8 cellular contexts compared by ENCODE assay signal in genomic region chr1:148952253-148952937, GRCh38.
DNase-seq lines count a peak whose midpoint lies in the region; ATAC-seq and TF ChIP-seq lines count a peak whose summit lies in the region.
"Not testable (repeated sequence)": the region's sequence is repeated elsewhere in the genome, so short reads cannot be mapped to it uniquely, and the experiment has no call there.

No MANE protein-coding gene starts in this region.

- peaks cover 16% of the 10 kb centered on the region for H3K4me1 Mint-ChIP-seq in CD14-positive monocyte
- peaks cover 2 to 23% (median 12%) of the 10 kb centered on the region in 4 donors for H3K4me1 Mint-ChIP-seq in naive thymus-derived CD8-positive, alpha-beta T cell

- intact Hi-C loops in CD14-positive monocyte (cut with micrococcal nuclease), result not testable (repeated sequence)

- ATAC-seq in GM21381 (IDR thresholded peaks at IDR 0.05; ENCODE audit: unreplicated experiment), result peak; percentile 55
- peak; percentile 81 for ATAC-seq in HG03159 (IDR thresholded peaks at IDR 0.05; ENCODE audit: unreplicated experiment)
- ATAC-seq in naive thymus-derived CD8-positive, alpha-beta T cell, result peak; percentile 66 to 73

- H3K36me3 Mint-ChIP-seq in CD14-positive monocyte; naive thymus-derived CD8-positive, alpha-beta T cell: not testable (repeated sequence)

- POLR2A ChIA-PET in naive thymus-derived CD8-positive, alpha-beta T cell (lab: Charles Lee), result not testable (repeated sequence)

- peak overlapping the region; percentile 84 to 90 for H3K4me3 Mint-ChIP-seq in CD14-positive monocyte
- H3K4me3 Mint-ChIP-seq in naive thymus-derived CD8-positive, alpha-beta T cell, result peak overlapping the region; percentile 78 to 92 (median 88)

- not testable (repeated sequence) for H3K27me3 Mint-ChIP-seq in CD14-positive monocyte (ENCODE audit: low read depth in 3 of 3); naive thymus-derived CD8-positive, alpha-beta T cell

- TF ChIP-seq CTCF in CD14-positive monocyte (IDR thresholded peaks at IDR 0.05); fibroblast of the aortic adventitia (IDR thresholded peaks at IDR 0.05; ENCODE audit: insufficient read depth, low read length): not testable (repeated sequence)

- DNase-seq in CD14-positive monocyte (ENCODE audit: low spot score) (peak; percentile 45), T-helper 2 cell (peak in 4 of 5 experiments; percentile 30 to 67 (median 52))
- DNase-seq in activated naive CD4-positive, alpha-beta T cell treated with anti-CD3 and anti-CD28 coated beads, Interleukin-2, amount 50 U/mL, for 16 hours, result peak; percentile 67
- DNase-seq in fibroblast of the aortic adventitia (ENCODE audit: low read depth), result not testable (repeated sequence)
- DNase-seq in naive thymus-derived CD8-positive, alpha-beta T cell, result peak; percentile 30 to 73 (median 41)
- peak; percentile 31 to 52 (median 31) for DNase-seq in stimulated activated CD4-positive, alpha-beta T cell treated with anti-CD3 and anti-CD28 coated beads, TNF-alpha, amount 100 ng/mL, for 48 hours (ENCODE audit: low read depth in 3 of 3)

- H3K27ac Mint-ChIP-seq in CD14-positive monocyte, result peak overlapping the region in 3 of 7 donors; percentile 45 to 62 (median 60)
- H3K27ac Mint-ChIP-seq in naive thymus-derived CD8-positive, alpha-beta T cell, result peak overlapping the region in 7 of 10 donors; percentile 44 to 95 (median 80)

- H3K9me3 Mint-ChIP-seq in CD14-positive monocyte; naive thymus-derived CD8-positive, alpha-beta T cell: not testable (repeated sequence)

- H3K4me3 ChIP-seq in fibroblast of the aortic adventitia (ENCODE audit: low read depth, low read length), result peak overlapping the region; percentile 72
